8 cellular contexts compared by ENCODE assay signal in genomic region chr17:44308320-44308818, GRCh38. TPM values are rescaled to one million over a fixed set of nuclear protein-coding genes. Genes with fewer than 3 reads are reported as not detected.
DNase-seq lines count a peak whose midpoint lies in the region; ATAC-seq and TF ChIP-seq lines count a peak whose summit lies in the region.

Gene RUNDC3A, plus strand, starts transcription at chr17:44308601. Its CDS starts 232 bp downstream, at chr17:44308833.

- no peaks in the 10 kb centered on the region for H3K9me3 ChIP-seq in subcutaneous abdominal adipose tissue (ENCODE audit: control insufficient read depth in 5 of 5, low read length in 5 of 5)

- H3K27me3 ChIP-seq in subcutaneous abdominal adipose tissue (ENCODE audit: control insufficient read depth in 5 of 5, insufficient read depth in 4 of 5, low read length in 5 of 5) = peaks cover 26 to 41% (median 36%) of the 10 kb centered on the region in 5 donors

- no peaks in the 10 kb centered on the region for H3K36me3 ChIP-seq in subcutaneous abdominal adipose tissue (ENCODE audit: control insufficient read depth in 5 of 5, insufficient read depth in 5 of 5, low read length in 5 of 5)

- DNase-seq in Daoy (ENCODE audit: low read depth) (peak; percentile 83), NAMALWA (ENCODE audit: low spot score) (peak; percentile 81), glutamatergic neuron (peak; percentile 95), occipital lobe (lab: John Stamatoyannopoulos, UW) (peak; percentile 94)

- no peak within 1 kb of the TSS for H3K27ac ChIP-seq in subcutaneous abdominal adipose tissue (ENCODE audit: low read depth, low read length)

- H3K9me3 Mint-ChIP-seq in activated naive CD8-positive, alpha-beta T cell (ENCODE audit: low read depth) = no peaks in the 10 kb centered on the region
- peaks cover 11% of the 10 kb centered on the region for H3K9me3 Mint-ChIP-seq in glutamatergic neuron (ENCODE audit: unreplicated experiment)

- H3K9ac ChIP-seq in subcutaneous abdominal adipose tissue (ENCODE audit: low read length in 5 of 5) = no peak within 1 kb of the TSS

- peak within 1 kb of the TSS in 3 of 5 donors; percentile 2 to 53 (median 40) for H3K4me3 ChIP-seq in subcutaneous abdominal adipose tissue (ENCODE audit: low read depth in 1 of 5, low read length in 5 of 5)

- H3K4me3 Mint-ChIP-seq in activated naive CD8-positive, alpha-beta T cell = peak within 1 kb of the TSS; percentile 62
- peak within 1 kb of the TSS; percentile 94 for H3K4me3 Mint-ChIP-seq in glutamatergic neuron (ENCODE audit: unreplicated experiment)

- H3K4me1 ChIP-seq in subcutaneous abdominal adipose tissue (ENCODE audit: control insufficient read depth in 5 of 5, insufficient read depth in 5 of 5, low read length in 5 of 5) = peaks cover 0 to 16% (median 14%) of the 10 kb centered on the region in 5 donors

- H3K36me3 Mint-ChIP-seq in activated naive CD8-positive, alpha-beta T cell = no peaks in the 10 kb centered on the region
- H3K36me3 Mint-ChIP-seq in glutamatergic neuron (ENCODE audit: unreplicated experiment) = no peaks in the 10 kb centered on the region

- TF ChIP-seq CTCF in glutamatergic neuron (IDR thresholded peaks at IDR 0.05; ENCODE audit: partially characterized antibody, unreplicated experiment) = peak; percentile 34

- no peak within 1 kb of the TSS for H3K27ac Mint-ChIP-seq in activated naive CD8-positive, alpha-beta T cell
- H3K27ac Mint-ChIP-seq in glutamatergic neuron (ENCODE audit: unreplicated experiment) = peak within 1 kb of the TSS; percentile 83

- ATAC-seq in SK-N-SH treated with all-trans-retinoic acid at 6 μM for 48 hours (peak; percentile 87), HG02610 (IDR thresholded peaks at IDR 0.05; ENCODE audit: unreplicated experiment) (no peak)

- H3K27me3 Mint-ChIP-seq in activated naive CD8-positive, alpha-beta T cell = peaks cover 12% of the 10 kb centered on the region
- H3K27me3 Mint-ChIP-seq in glutamatergic neuron (ENCODE audit: unreplicated experiment) = peaks cover 14% of the 10 kb centered on the region

- H3K4me1 Mint-ChIP-seq in activated naive CD8-positive, alpha-beta T cell (ENCODE audit: low read depth) = peaks cover 14% of the 10 kb centered on the region
- peaks cover 28% of the 10 kb centered on the region for H3K4me1 Mint-ChIP-seq in glutamatergic neuron (ENCODE audit: low read depth, unreplicated experiment)

TF ChIP-seq in SK-N-SH treated with all-trans-retinoic acid at 6 μM for 48 hours, 23 proteins besides CTCF, POLR2A, EP300 and RAD21:
- no peak for TF ChIP-seq TSHZ2 (CRISPR knock-in tag; IDR thresholded peaks at IDR 0.05)
- TF ChIP-seq CREB5 (CRISPR knock-in tag; IDR thresholded peaks at IDR 0.05; ENCODE audit: low read depth) = no peak
- peak; percentile 85 for TF ChIP-seq PATZ1 (CRISPR knock-in tag; IDR thresholded peaks at IDR 0.05; ENCODE audit: borderline replicate concordance)
- no peak for TF ChIP-seq ZFP3 (CRISPR knock-in tag; IDR thresholded peaks at IDR 0.05)
TF ChIP-seq in SK-N-SH treated with all-trans-retinoic acid at 6 μM for 48 hours: peak in this region for 1.

RNA-seq across cellular contexts. Expression of gene RUNDC3A, which starts in this region (rescaled TPM):
- 0.69 TPM in 1 of 2 replicates, not detected in the other for total RNA-seq in Daoy (2014; rRNA removed; shearing (Covaris generic))
- total RNA-seq in glutamatergic neuron (ENCODE audit: unreplicated experiment) (282 TPM), occipital lobe (79.1 TPM)

Comparison
In these comparisons a context has a peak if more than half of its experiments do, and no peak if none do; other contexts are left out.
1. RNA of gene RUNDC3A (total RNA-seq): 282 TPM in glutamatergic neuron (single experiment) and 79.1 TPM in occipital lobe (single experiment); 0.69 TPM in Daoy; every median in the first group is over 10 times any median in the second.
2. Peak in DNase-seq in Daoy; RNA of the gene not detected or under 1 TPM.
3. Peak in every context shown above with its lines, with median percentiles within 50 percentile points of each other: DNase-seq.